12 cellular contexts compared by ENCODE assay signal in the genomic region with DNA sequence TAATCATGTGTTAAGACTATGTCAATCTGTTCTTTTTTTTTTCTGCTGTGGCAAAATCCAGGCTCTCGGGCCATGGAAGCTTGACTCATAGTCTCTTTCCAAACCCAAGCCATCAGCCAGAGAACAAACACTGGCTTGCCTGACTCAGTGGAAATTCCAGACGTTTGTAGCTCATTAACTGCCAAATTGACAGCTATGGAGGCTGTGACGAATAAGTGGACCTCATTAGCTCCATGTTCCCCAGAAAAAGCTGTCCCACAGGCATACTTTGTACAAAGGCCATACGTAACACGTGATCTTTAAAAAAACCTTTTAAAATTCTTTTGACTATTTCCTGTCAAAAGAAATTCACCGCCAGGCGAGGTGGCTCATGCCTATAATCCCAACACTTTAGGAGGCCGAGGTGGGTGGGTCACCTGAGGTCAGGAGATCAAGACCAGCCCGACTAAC. TPM values are rescaled to one million over a fixed set of nuclear protein-coding genes. Genes with fewer than 3 reads are reported as not detected.
DNase-seq lines count a peak whose midpoint lies in the region; FAIRE-seq and TF ChIP-seq lines count a peak whose summit lies in the region.
"Had no signal": no experiment of that assay in that cellular context is flagged by ENCODE, and none has a peak within 500 bp of the region (broad histone marks: within the 10 kb centered on the region; RNA-seq: fewer than 3 reads in every experiment).

No MANE protein-coding gene starts in this region.

- H3K4ac ChIP-seq in neuronal stem cell (ENCODE audit: low read length) = no peak overlapping the region

- H2BK15ac ChIP-seq in neuronal stem cell (ENCODE audit: low read length) = no peak overlapping the region

- H3K27me3 ChIP-seq in BLaER1 treated with 17β-estradiol and CSF1 and Interleukin-3, amounts not matched to agents 10 nM and 100 nM = no peaks in the 10 kb centered on the region
- H3K27me3 ChIP-seq in endothelial cell of umbilical vein (ENCODE audit: control insufficient read depth in 2 of 2, insufficient read depth in 2 of 2, low read length in 2 of 2) (peaks cover 0 to 4% of the 10 kb centered on the region in 2 experiments), neuronal stem cell (ENCODE audit: control insufficient read depth in 3 of 3, insufficient read depth in 3 of 3, low read depth in 1 of 3, low read length in 3 of 3) (no peaks in the 10 kb centered on the region)

- no peak overlapping the region for H4K91ac ChIP-seq in neuronal stem cell (ENCODE audit: low read depth, low read length, poor library complexity)

- intact Hi-C loops in endothelial cell of umbilical vein (cut with micrococcal nuclease) = no loop called here

- H3K9me3 ChIP-seq in BLaER1 treated with 17β-estradiol and CSF1 and Interleukin-3, amounts not matched to agents 10 nM and 100 nM (replicated peaks in 1 of 11) = peaks cover 6 to 13% (median 6%) of the 10 kb centered on the region in 11 experiments; a peak in 21 of 22 replicates
- H3K9me3 ChIP-seq in endothelial cell of umbilical vein (replicated peaks; ENCODE audit: control insufficient read depth, insufficient read depth, low read length) (no peaks in the 10 kb centered on the region), neuronal stem cell (replicated peaks in 1 of 2; ENCODE audit: control insufficient read depth in 2 of 2, insufficient read depth in 1 of 2, low read depth in 1 of 2, low read length in 2 of 2) (peaks cover 0 to 1% of the 10 kb centered on the region in 2 donors)

- no peak overlapping the region for H3K14ac ChIP-seq in neuronal stem cell (ENCODE audit: low read length)

- H4K8ac ChIP-seq in neuronal stem cell (ENCODE audit: low read depth, low read length) = no peak overlapping the region

- CTCF ChIA-PET in endothelial cell of umbilical vein (lab: Charles Lee) = interaction anchor here (0.7 to 1.6 kb wide), 6 partner anchors 9 to 180 kb away, joined by 3 to 4 read pairs (median 4); a partner anchor contains a TSS

- no peak for TF ChIP-seq CTCF in endothelial cell of umbilical vein (IDR thresholded peaks at IDR 0.05; ENCODE audit: extremely low read depth in 1 of 2, insufficient read depth in 1 of 2, low read depth in 1 of 2, low read length in 2 of 2)

- H3K18ac ChIP-seq in neuronal stem cell (ENCODE audit: low read length) = no peak overlapping the region

- no peaks in the 10 kb centered on the region for H3K79me2 ChIP-seq in endothelial cell of umbilical vein (ENCODE audit: control insufficient read depth, insufficient read depth, low read length)

- POLR2A ChIA-PET in endothelial cell of umbilical vein (lab: Charles Lee) = interaction anchor here (0.6 kb wide), 1 partner anchor 108 kb away, joined by 5 read pairs; no protein-coding TSS in a partner anchor

- TF ChIP-seq POLR2A in endothelial cell of umbilical vein (IDR thresholded peaks at IDR 0.05; ENCODE audit: low read depth, low read length) = no peak

- H2AFZ ChIP-seq in endothelial cell of umbilical vein (ENCODE audit: low read depth, low read length) (peak overlapping the region; percentile 57), neuronal stem cell (ENCODE audit: low read length) (peak overlapping the region; percentile 46)

- no TSS peak for BruUV-seq in endothelial cell of umbilical vein (replicated peaks; lab: Mats Ljungman, UMichigan)

- peak overlapping the region in 3 of 11 experiments; percentile 4 to 30 (median 10); a peak in 3 of 22 replicates for H3K9ac ChIP-seq in BLaER1 treated with 17β-estradiol and CSF1 and Interleukin-3, amounts not matched to agents 10 nM and 100 nM
- H3K9ac ChIP-seq in endothelial cell of umbilical vein (replicated peaks; ENCODE audit: extremely low read depth, insufficient read depth, low read length) = no peak overlapping the region
- H3K9ac ChIP-seq in neuronal stem cell (ENCODE audit: low read depth, low read length, poor library complexity) = no peak overlapping the region

- no peak overlapping the region for H3K4me3 ChIP-seq in BLaER1 treated with 17β-estradiol and CSF1 and Interleukin-3, amounts not matched to agents 10 nM and 100 nM
- no peak overlapping the region for H3K4me3 ChIP-seq in endothelial cell of umbilical vein (replicated peaks in 1 of 3; ENCODE audit: insufficient read depth in 1 of 3, low read depth in 1 of 3, low read length in 3 of 3)
- H3K4me3 ChIP-seq in neuronal stem cell (ENCODE audit: low read length in 2 of 2) = no peak overlapping the region

- peak; percentile 77 for DNase-seq in LoVo (ENCODE audit: low spot score)
- DNase-seq in endothelial cell of umbilical vein (ENCODE audit: low read depth, low spot score) = peak; percentile 80
- peak; percentile 26 for DNase-seq in neuronal stem cell (ENCODE audit: low spot score)
- no peak for DNase-seq in SKM-1 (lab: John Stamatoyannopoulos, UW; ENCODE audit: unreplicated experiment)
- DNase-seq in SIG-M5 treated with dmso at 0.1 percent for 504 hours (lab: John Stamatoyannopoulos, UW; ENCODE audit: unreplicated experiment) = no peak
- no peak for DNase-seq in activated CD8-positive, alpha-beta memory T cell treated with anti-CD3 and anti-CD28 coated beads, Interleukin-2, amount 50 U/mL, for 4 hours
- no peak for DNase-seq in NCI-H2227 (lab: John Stamatoyannopoulos, UW; ENCODE audit: unreplicated experiment)
- DNase-seq: activated T-cell treated with anti-CD3 and anti-CD28 coated beads, Interleukin-2, amount 50 U/mL, for 72 hours; DND-41; naive B cell; NCI-H1092 treated with DMSO at 0.1 percent for 48 hours had no signal

- no peaks in the 10 kb centered on the region for H3K36me3 ChIP-seq in BLaER1 treated with 17β-estradiol and CSF1 and Interleukin-3, amounts not matched to agents 10 nM and 100 nM
- H3K36me3 ChIP-seq in endothelial cell of umbilical vein (ENCODE audit: control insufficient read depth in 2 of 2, extremely low read depth in 1 of 2, insufficient read depth in 2 of 2, low read length in 2 of 2) = no peaks in the 10 kb centered on the region
- no peaks in the 10 kb centered on the region for H3K36me3 ChIP-seq in neuronal stem cell (replicated peaks in 1 of 2; ENCODE audit: control insufficient read depth in 2 of 2, insufficient read depth in 2 of 2, low read length in 2 of 2)

- no peak overlapping the region for H2AK5ac ChIP-seq in neuronal stem cell (ENCODE audit: low read depth, low read length)

- no peak overlapping the region for H2BK120ac ChIP-seq in neuronal stem cell (ENCODE audit: low read depth, low read length)

- H3K4me2 ChIP-seq in BLaER1 treated with 17β-estradiol and CSF1 and Interleukin-3, amounts not matched to agents 10 nM and 100 nM = peak overlapping the region in 8 of 11 experiments; percentile 4 to 55 (median 36); a peak in 11 of 22 replicates
- H3K4me2 ChIP-seq in endothelial cell of umbilical vein (ENCODE audit: insufficient read depth, low read length) (no peak overlapping the region), neuronal stem cell (ENCODE audit: insufficient read depth, low read length, poor library complexity, severe bottlenecking) (no peak overlapping the region)

- WGBS in neuronal stem cell (ENCODE audit: extremely low coverage in 2 of 2, insufficient read length in 2 of 2, insufficient replicate concordance in 1 of 2), 2 donors = no CpG with 5 or more reads among the region's 9 CpGs

- H3K4me1 ChIP-seq in BLaER1 treated with 17β-estradiol and CSF1 and Interleukin-3, amounts not matched to agents 10 nM and 100 nM = peaks cover 35 to 66% (median 57%) of the 10 kb centered on the region in 10 experiments
- H3K4me1 ChIP-seq in endothelial cell of umbilical vein (ENCODE audit: control insufficient read depth, extremely low read depth, insufficient read depth, low read length) = peaks cover 13% of the 10 kb centered on the region
- peaks cover 2 to 5% of the 10 kb centered on the region in 2 donors for H3K4me1 ChIP-seq in neuronal stem cell (ENCODE audit: control insufficient read depth in 2 of 2, insufficient read depth in 1 of 2, low read depth in 1 of 2, low read length in 2 of 2)

- H3K9me1 ChIP-seq in endothelial cell of umbilical vein (replicated peaks; ENCODE audit: control insufficient read depth, extremely low read depth, insufficient read depth, low read length) = no peaks in the 10 kb centered on the region

- FAIRE-seq in endothelial cell of umbilical vein (lab: Jason Lieb, UNC) = peak; percentile 81

- H3K23ac ChIP-seq in neuronal stem cell (ENCODE audit: low read depth, low read length, poor library complexity) = no peak overlapping the region

- no peaks in the 10 kb centered on the region for H4K20me1 ChIP-seq in BLaER1 treated with 17β-estradiol and CSF1 and Interleukin-3, amounts not matched to agents 10 nM and 100 nM
- no peaks in the 10 kb centered on the region for H4K20me1 ChIP-seq in endothelial cell of umbilical vein (replicated peaks; ENCODE audit: control insufficient read depth, extremely low read depth, insufficient read depth, low read length)

- no peaks in the 10 kb centered on the region for H3K79me1 ChIP-seq in neuronal stem cell (ENCODE audit: low read depth, low read length)

- H3K27ac ChIP-seq in BLaER1 treated with 17β-estradiol and CSF1 and Interleukin-3, amounts not matched to agents 10 nM and 100 nM = peak overlapping the region in 10 of 11 experiments; percentile 17 to 100 (median 99); a peak in 16 of 22 replicates
- H3K27ac ChIP-seq in endothelial cell of umbilical vein (ENCODE audit: insufficient read depth, low read depth, low read length) = peak overlapping the region; percentile 15
- no peak overlapping the region for H3K27ac ChIP-seq in neuronal stem cell (replicated peaks; ENCODE audit: low read length)

- H2BK12ac ChIP-seq in neuronal stem cell (ENCODE audit: low read length) = no peak overlapping the region

- H2BK5ac ChIP-seq in neuronal stem cell (ENCODE audit: low read length) = no peak overlapping the region

- dilution Hi-C loops in endothelial cell of umbilical vein (cut with MboI; ENCODE audit: extremely low pct_ligation_motif_present, low sequenced_read_pairs) = no loop called here

RNA-seq across cellular contexts. Expression of a gene that starts 8.0 kb away (rescaled TPM):
- 77.8 and 107 TPM in 2 replicates for total RNA-seq in endothelial cell of umbilical vein
- polyA plus RNA-seq in endothelial cell of umbilical vein = 36.3 and 70.2 TPM in 2 replicates
- 75.8 and 85.8 TPM in 2 replicates for polyA plus RNA-seq in endothelial cell of umbilical vein (2011; cell fraction: cytosol; rRNA removed)
- polyA plus RNA-seq in endothelial cell of umbilical vein (2011; cell fraction: nucleus; rRNA removed) = 51.1 and 75.0 TPM in 2 replicates
- 50.9 and 76.0 TPM in 2 replicates for polyA plus RNA-seq in endothelial cell of umbilical vein (2012)
- polyA minus RNA-seq in endothelial cell of umbilical vein = 31.1 and 31.6 TPM in 2 replicates
- 41.2 TPM for polyA minus RNA-seq in endothelial cell of umbilical vein (2011; cell fraction: cytosol; rRNA and poly(A)+ RNA removed)
- 28.0 and 39.0 TPM in 2 replicates for polyA minus RNA-seq in endothelial cell of umbilical vein (2011; cell fraction: nucleus; rRNA and poly(A)+ RNA removed)
- polyA plus RNA-seq in neuronal stem cell (2013, experiment 1 of 2) = 227 TPM
- polyA plus RNA-seq in neuronal stem cell (2013, experiment 2 of 2) = 230 TPM

RNA-seq across cellular contexts. Expression of a gene that starts 28.5 kb away (rescaled TPM):
- 124 and 125 TPM in 2 replicates for total RNA-seq in endothelial cell of umbilical vein
- 81.2 and 135 TPM in 2 replicates for polyA plus RNA-seq in endothelial cell of umbilical vein
- polyA plus RNA-seq in endothelial cell of umbilical vein (2011; cell fraction: cytosol; rRNA removed) = 79.0 and 87.1 TPM in 2 replicates
- polyA plus RNA-seq in endothelial cell of umbilical vein (2011; cell fraction: nucleus; rRNA removed) = 167 and 242 TPM in 2 replicates
- polyA plus RNA-seq in endothelial cell of umbilical vein (2012) = 76.3 and 105 TPM in 2 replicates
- 124 and 131 TPM in 2 replicates for polyA minus RNA-seq in endothelial cell of umbilical vein
- 71.4 TPM for polyA minus RNA-seq in endothelial cell of umbilical vein (2011; cell fraction: cytosol; rRNA and poly(A)+ RNA removed)
- polyA minus RNA-seq in endothelial cell of umbilical vein (2011; cell fraction: nucleus; rRNA and poly(A)+ RNA removed) = 204 and 272 TPM in 2 replicates
- polyA plus RNA-seq in neuronal stem cell (2013, experiment 1 of 2) = 97.6 TPM
- polyA plus RNA-seq in neuronal stem cell (2013, experiment 2 of 2) = 99.1 TPM

RNA-seq across cellular contexts. Expression of a gene that starts 38.5 kb away (rescaled TPM):
- not detected in 2 replicates for total RNA-seq in endothelial cell of umbilical vein
- not detected in 2 replicates for polyA plus RNA-seq in endothelial cell of umbilical vein
- not detected in 2 replicates for polyA plus RNA-seq in endothelial cell of umbilical vein (2011; cell fraction: cytosol; rRNA removed)
- polyA plus RNA-seq in endothelial cell of umbilical vein (2011; cell fraction: nucleus; rRNA removed) = not detected in 2 replicates
- not detected in 2 replicates for polyA plus RNA-seq in endothelial cell of umbilical vein (2012)
- not detected in 2 replicates for polyA minus RNA-seq in endothelial cell of umbilical vein
- polyA minus RNA-seq in endothelial cell of umbilical vein (2011; cell fraction: cytosol; rRNA and poly(A)+ RNA removed) = not detected
- not detected in 2 replicates for polyA minus RNA-seq in endothelial cell of umbilical vein (2011; cell fraction: nucleus; rRNA and poly(A)+ RNA removed)
- 0.01 TPM for polyA plus RNA-seq in neuronal stem cell (2013, experiment 1 of 2)
- not detected for polyA plus RNA-seq in neuronal stem cell (2013, experiment 2 of 2)

Comparison
In these comparisons a context has a peak if more than half of its experiments do, and no peak if none do; other contexts are left out.
1. H3K4me2 ChIP-seq: peak in BLaER1 treated with 17β-estradiol and CSF1 and Interleukin-3, amounts not matched to agents 10 nM and 100 nM (8 of 11); none in endothelial cell of umbilical vein (single experiment) and neuronal stem cell (single experiment).
2. DNase-seq: peak in LoVo (single experiment), endothelial cell of umbilical vein (single experiment) and neuronal stem cell (single experiment); none in SKM-1 (single experiment), SIG-M5 treated with dmso at 0.1 percent for 504 hours (single experiment), activated CD8-positive, alpha-beta memory T cell treated with anti-CD3 and anti-CD28 coated beads, Interleukin-2, amount 50 U/mL, for 4 hours (single experiment) and NCI-H2227 (single experiment).